In genomic region chr1:37123266-37123665, GRCh38 we compare ENCODE assay signal across 27 cellular contexts.
DNase-seq lines count a peak whose midpoint lies in the region; ATAC-seq and TF ChIP-seq lines count a peak whose summit lies in the region.
"Had no signal": no experiment of that assay in that cellular context is flagged by ENCODE, and none has a peak within 500 bp of the region (broad histone marks: within the 10 kb centered on the region; RNA-seq: fewer than 3 reads in every experiment).

No MANE protein-coding gene starts in this region.

- H3K4me3 Mint-ChIP-seq in neural crest cell: no peak overlapping the region
- no peak overlapping the region for H3K4me3 Mint-ChIP-seq in effector memory CD8-positive, alpha-beta T cell
- H3K4me3 Mint-ChIP-seq: activated CD4-positive, alpha-beta memory T cell treated with anti-CD3 and anti-CD28 coated beads, Interleukin-2, amount 10 ng/mL, durations not matched to agents 7 days and 5 days; CD8-positive, alpha-beta memory T cell; T-helper 17 cell had no signal

- H3K4me1 Mint-ChIP-seq in neural crest cell: peaks cover 45% of the 10 kb centered on the region
- no peaks in the 10 kb centered on the region for H3K4me1 Mint-ChIP-seq in effector memory CD8-positive, alpha-beta T cell (ENCODE audit: low read depth in 2 of 2)
- H3K4me1 Mint-ChIP-seq: activated CD4-positive, alpha-beta memory T cell treated with anti-CD3 and anti-CD28 coated beads, Interleukin-2, amount 10 ng/mL, durations not matched to agents 7 days and 5 days; CD8-positive, alpha-beta memory T cell; T-helper 17 cell had no signal

- no peaks in the 10 kb centered on the region for H3K9me3 Mint-ChIP-seq in neural crest cell
- no peaks in the 10 kb centered on the region for H3K9me3 Mint-ChIP-seq in effector memory CD8-positive, alpha-beta T cell
- H3K9me3 Mint-ChIP-seq: activated CD4-positive, alpha-beta memory T cell treated with anti-CD3 and anti-CD28 coated beads, Interleukin-2, amount 10 ng/mL, durations not matched to agents 7 days and 5 days; CD8-positive, alpha-beta memory T cell had no signal

- no peak for TF ChIP-seq CTCF in neural crest cell (conservative IDR thresholded peaks at IDR 0.05)

- no peaks in the 10 kb centered on the region for H3K27me3 Mint-ChIP-seq in neural crest cell (ENCODE audit: low read depth)
- peaks cover 23 to 51% of the 10 kb centered on the region in 2 donors for H3K27me3 Mint-ChIP-seq in effector memory CD8-positive, alpha-beta T cell
- H3K27me3 Mint-ChIP-seq: activated CD4-positive, alpha-beta memory T cell treated with anti-CD3 and anti-CD28 coated beads, Interleukin-2, amount 10 ng/mL, durations not matched to agents 7 days and 5 days had no signal

- no peaks in the 10 kb centered on the region for H3K36me3 Mint-ChIP-seq in neural crest cell (ENCODE audit: low read depth)
- no peaks in the 10 kb centered on the region for H3K36me3 Mint-ChIP-seq in effector memory CD8-positive, alpha-beta T cell (ENCODE audit: insufficient read depth)
- H3K36me3 Mint-ChIP-seq: CD8-positive, alpha-beta memory T cell had no signal

- intact Hi-C loops in Right ventricle myocardium superior (cut with DNase I): no loop called here

- ATAC-seq in effector memory CD8-positive, alpha-beta T cell (replicated peaks): no peak
- no peak for ATAC-seq in Right ventricle myocardium superior (ENCODE audit: poor library complexity)
- ATAC-seq in HG03135 (IDR thresholded peaks at IDR 0.05; ENCODE audit: unreplicated experiment): no peak
- ATAC-seq: A549, body of pancreas, right cardiac atrium, T-helper 17 cell had no signal

- H3K27ac Mint-ChIP-seq in neural crest cell (ENCODE audit: unreplicated experiment): peak overlapping the region; percentile 65
- no peak overlapping the region for H3K27ac Mint-ChIP-seq in effector memory CD8-positive, alpha-beta T cell
- H3K27ac Mint-ChIP-seq: activated CD4-positive, alpha-beta memory T cell treated with anti-CD3 and anti-CD28 coated beads, Interleukin-2, amount 10 ng/mL, durations not matched to agents 7 days and 5 days; CD8-positive, alpha-beta memory T cell; T-helper 17 cell had no signal

- DNase-seq in COLO829 (ENCODE audit: low spot score) (peak; percentile 69), LoVo (ENCODE audit: low spot score) (peak; percentile 32), ecto neural progenitor cell (ENCODE audit: low spot score) (peak; percentile 50), neural crest cell (ENCODE audit: low read depth, low spot score) (peak; percentile 3), NCI-H226 (no peak), Right ventricle myocardium superior (no peak)
- no peak for DNase-seq in effector memory CD8-positive, alpha-beta T cell
- DNase-seq: activated CD4-positive, alpha-beta memory T cell treated with anti-CD3 and anti-CD28 coated beads, Interleukin-2, amount 10 ng/mL, durations not matched to agents 7 days and 5 days; activated CD8-positive, alpha-beta memory T cell treated with anti-CD3 and anti-CD28 coated beads, Interleukin-2, amount 50 U/mL, for 4 hours; activated naive CD4-positive, alpha-beta T cell treated with anti-CD3 and anti-CD28 coated beads, Interleukin-2, amount 50 U/mL, for 16 hours; body of pancreas; CD8-positive, alpha-beta memory T cell; cerebellar nuclear complex; dermis blood vessel endothelial cell; DMS153; GDM1; HCEC 1CT; left ventricle myocardium inferior; mesenchymal stem cell; NCI-H82; posterior cingulate gyrus; right cardiac atrium; stimulated activated CD4-positive, alpha-beta T cell treated with anti-CD3 and anti-CD28 coated beads, Interleukin-4, amount 100 ng/mL, for 24 hours; T-helper 17 cell; thyroid gland had no signal

Comparison
In these comparisons a context has a peak if more than half of its experiments do, and no peak if none do; other contexts are left out.
1. DNase-seq: peak in COLO829 (single experiment), LoVo (single experiment), ecto neural progenitor cell (single experiment) and neural crest cell (single experiment); none in NCI-H226 (single experiment), effector memory CD8-positive, alpha-beta T cell (0 of 3) and Right ventricle myocardium superior (single experiment).